ENCODE assay signal across 8 cellular contexts in genomic region chr19:34772697-34773554, GRCh38. TPM values are rescaled to one million over a fixed set of nuclear protein-coding genes. Genes with fewer than 3 reads are reported as not detected.
DNase-seq lines count a peak whose midpoint lies in the region; ATAC-seq and TF ChIP-seq lines count a peak whose summit lies in the region.

Gene ZNF599 (minus strand): TSS chr19:34773215. CDS start chr19:34772841, 374 bp downstream.

- H2BK120ac ChIP-seq in neuronal stem cell (ENCODE audit: low read depth, low read length) = no peak within 1 kb of the TSS

- TF ChIP-seq EP300 in gastroesophageal sphincter (IDR thresholded peaks at IDR 0.05) = no peak

- H2BK12ac ChIP-seq in neuronal stem cell (ENCODE audit: low read length) = no peak within 1 kb of the TSS

- no peak within 1 kb of the TSS for H2BK15ac ChIP-seq in neuronal stem cell (ENCODE audit: low read length)

- H2BK5ac ChIP-seq in neuronal stem cell (ENCODE audit: low read length) = no peak within 1 kb of the TSS

- peak within 1 kb of the TSS; percentile 49 for H3K23ac ChIP-seq in neuronal stem cell (ENCODE audit: low read depth, low read length, poor library complexity)

- H3K9me3 ChIP-seq in RWPE2 (ENCODE audit: severe bottlenecking) (no peaks in the 10 kb centered on the region), gastroesophageal sphincter (no peaks in the 10 kb centered on the region), neuronal stem cell (replicated peaks in 1 of 2; ENCODE audit: control insufficient read depth in 2 of 2, insufficient read depth in 1 of 2, low read depth in 1 of 2, low read length in 2 of 2) (peaks cover 13 to 42% of the 10 kb centered on the region in 2 donors), subcutaneous abdominal adipose tissue (ENCODE audit: control insufficient read depth in 5 of 5, low read length in 5 of 5) (peaks cover 0 to 4% (median 0%) of the 10 kb centered on the region in 5 donors)

- peaks cover 5% of the 10 kb centered on the region; the same call in 1 of the 2 replicates for H3K36me3 ChIP-seq in RWPE2 (ENCODE audit: low read depth)
- H3K36me3 ChIP-seq in gastroesophageal sphincter = peaks cover 0 to 30% of the 10 kb centered on the region in 2 donors
- peaks cover 4 to 26% of the 10 kb centered on the region in 2 donors for H3K36me3 ChIP-seq in neuronal stem cell (replicated peaks in 1 of 2; ENCODE audit: control insufficient read depth in 2 of 2, insufficient read depth in 2 of 2, low read length in 2 of 2)
- peaks cover 6 to 24% (median 16%) of the 10 kb centered on the region in 5 donors for H3K36me3 ChIP-seq in subcutaneous abdominal adipose tissue (ENCODE audit: control insufficient read depth in 5 of 5, insufficient read depth in 5 of 5, low read length in 5 of 5)

- DNase-seq in DMS79 treated with DMSO at 0.1 percent for 48 hours (lab: John Stamatoyannopoulos, UW) (peak; percentile 90), RWPE2 (ENCODE audit: low spot score) (peak; percentile 86), neuronal stem cell (ENCODE audit: low spot score) (peak; percentile 79)
- peak; percentile 87 for DNase-seq in Jurkat, Clone E6-1 (ENCODE audit: low read depth, low spot score)
- DNase-seq in activated gamma-delta T cell treated with anti-CD3 and anti-CD28 coated beads, Interleukin-2, amount 50 U/mL, for 16 hours (ENCODE audit: low read depth) = peak; percentile 85

- ATAC-seq in GM21717 (IDR thresholded peaks at IDR 0.05; ENCODE audit: unreplicated experiment) (peak; percentile 97), RWPE2 (ENCODE audit: low read depth) (peak; percentile 98), gastroesophageal sphincter (peak; percentile 99)

- H3K9ac ChIP-seq in neuronal stem cell (ENCODE audit: low read depth, low read length, poor library complexity) = peak within 1 kb of the TSS; percentile 87
- peak within 1 kb of the TSS; percentile 76 to 95 (median 83) for H3K9ac ChIP-seq in subcutaneous abdominal adipose tissue (ENCODE audit: low read length in 5 of 5)

- peak within 1 kb of the TSS; percentile 71 for H3K18ac ChIP-seq in neuronal stem cell (ENCODE audit: low read length)

- WGBS in gastroesophageal sphincter (ENCODE audit: low coverage in 1 of 2), 2 donors = 25 to 58% methylated on average over 3 to 5 of the region's 69 CpGs
- no CpG with 5 or more reads among the region's 69 CpGs for WGBS in neuronal stem cell (ENCODE audit: extremely low coverage in 2 of 2, insufficient read length in 2 of 2, insufficient replicate concordance in 1 of 2), 2 donors

- no peak within 1 kb of the TSS for H4K91ac ChIP-seq in neuronal stem cell (ENCODE audit: low read depth, low read length, poor library complexity)

- no peak within 1 kb of the TSS for H2AK5ac ChIP-seq in neuronal stem cell (ENCODE audit: low read depth, low read length)

- no peak within 1 kb of the TSS for H4K8ac ChIP-seq in neuronal stem cell (ENCODE audit: low read depth, low read length)

- H3K79me1 ChIP-seq in neuronal stem cell (ENCODE audit: low read depth, low read length) = no peaks in the 10 kb centered on the region

- H3K27me3 ChIP-seq in RWPE2 (ENCODE audit: insufficient read depth, poor library complexity, severe bottlenecking) = no peaks in the 10 kb centered on the region
- H3K27me3 ChIP-seq in gastroesophageal sphincter = peaks cover 15% of the 10 kb centered on the region
- H3K27me3 ChIP-seq in neuronal stem cell (ENCODE audit: control insufficient read depth in 3 of 3, insufficient read depth in 3 of 3, low read depth in 1 of 3, low read length in 3 of 3) = no peaks in the 10 kb centered on the region
- H3K27me3 ChIP-seq in subcutaneous abdominal adipose tissue (ENCODE audit: control insufficient read depth in 5 of 5, insufficient read depth in 4 of 5, low read length in 5 of 5) = no peaks in the 10 kb centered on the region

- peak within 1 kb of the TSS; percentile 80 for H3K4me3 ChIP-seq in Jurkat, Clone E6-1 (ENCODE audit: low read length)
- H3K4me3 ChIP-seq in RWPE2 (ENCODE audit: severe bottlenecking) (peak within 1 kb of the TSS; percentile 78), gastroesophageal sphincter (peak within 1 kb of the TSS; percentile 70 to 91), neuronal stem cell (ENCODE audit: low read length in 2 of 2) (peak within 1 kb of the TSS; percentile 82 to 95), subcutaneous abdominal adipose tissue (ENCODE audit: low read depth in 1 of 5, low read length in 5 of 5) (peak within 1 kb of the TSS; percentile 82 to 97 (median 89))

- H3K4me2 ChIP-seq in neuronal stem cell (ENCODE audit: insufficient read depth, low read length, poor library complexity, severe bottlenecking) = peak within 1 kb of the TSS; percentile 92

- H3K14ac ChIP-seq in neuronal stem cell (ENCODE audit: low read length) = peak within 1 kb of the TSS; percentile 51

- H3K4ac ChIP-seq in neuronal stem cell (ENCODE audit: low read length) = no peak within 1 kb of the TSS

- TF ChIP-seq CTCF in RWPE2 (IDR thresholded peaks at IDR 0.05; ENCODE audit: poor library complexity, severe bottlenecking) (no peak), gastroesophageal sphincter (IDR thresholded peaks at IDR 0.05) (no peak)

- peaks cover 4% of the 10 kb centered on the region for H3K4me1 ChIP-seq in RWPE2 (ENCODE audit: insufficient read depth, poor library complexity, severe bottlenecking)
- H3K4me1 ChIP-seq in gastroesophageal sphincter = peaks cover 0 to 19% (median 5%) of the 10 kb centered on the region in 3 donors
- H3K4me1 ChIP-seq in neuronal stem cell (ENCODE audit: control insufficient read depth in 2 of 2, insufficient read depth in 1 of 2, low read depth in 1 of 2, low read length in 2 of 2) = peaks cover 0 to 2% of the 10 kb centered on the region in 2 donors
- H3K4me1 ChIP-seq in subcutaneous abdominal adipose tissue (ENCODE audit: control insufficient read depth in 5 of 5, insufficient read depth in 5 of 5, low read length in 5 of 5) = peaks cover 3 to 15% (median 14%) of the 10 kb centered on the region in 5 donors

- H3K27ac ChIP-seq in RWPE2 (ENCODE audit: poor library complexity, severe bottlenecking) = no peak within 1 kb of the TSS
- H3K27ac ChIP-seq in gastroesophageal sphincter = peak within 1 kb of the TSS in 3 of 4 donors; percentile 81 to 86 (median 84)
- H3K27ac ChIP-seq in neuronal stem cell (replicated peaks; ENCODE audit: low read length) = no peak within 1 kb of the TSS
- peak within 1 kb of the TSS; percentile 66 for H3K27ac ChIP-seq in subcutaneous abdominal adipose tissue (ENCODE audit: low read depth, low read length)

- peak; percentile 24 to 52 for TF ChIP-seq POLR2A in gastroesophageal sphincter (IDR thresholded peaks at IDR 0.05)

- peak within 1 kb of the TSS; percentile 94 for H2AFZ ChIP-seq in neuronal stem cell (ENCODE audit: low read length)

RNA-seq across cellular contexts. Expression of gene ZNF599, which starts in this region (rescaled TPM):
- polyA plus RNA-seq in Jurkat, Clone E6-1 (2012; ENCODE audit: insufficient read depth, insufficient read length) = 4.5 TPM
- total RNA-seq in gastroesophageal sphincter = 1 to 10 TPM; 4.8 to 7.1 (median 5.6) TPM
- 5.9 TPM for polyA plus RNA-seq in neuronal stem cell (2013, experiment 1 of 2)
- polyA plus RNA-seq in neuronal stem cell (2013, experiment 2 of 2) = 5.4 TPM

Comparison
In these comparisons a context has a peak if more than half of its experiments do, and no peak if none do; other contexts are left out.
1. H3K27ac ChIP-seq: peak in gastroesophageal sphincter (3 of 4) and subcutaneous abdominal adipose tissue (single experiment); none in RWPE2 (single experiment) and neuronal stem cell (single experiment).
2. Peak in every context shown above with its lines, with median percentiles within 50 percentile points of each other: DNase-seq, ATAC-seq and H3K4me3 ChIP-seq.